ENCODE assay signal across 14 cellular contexts in the genomic region with DNA sequence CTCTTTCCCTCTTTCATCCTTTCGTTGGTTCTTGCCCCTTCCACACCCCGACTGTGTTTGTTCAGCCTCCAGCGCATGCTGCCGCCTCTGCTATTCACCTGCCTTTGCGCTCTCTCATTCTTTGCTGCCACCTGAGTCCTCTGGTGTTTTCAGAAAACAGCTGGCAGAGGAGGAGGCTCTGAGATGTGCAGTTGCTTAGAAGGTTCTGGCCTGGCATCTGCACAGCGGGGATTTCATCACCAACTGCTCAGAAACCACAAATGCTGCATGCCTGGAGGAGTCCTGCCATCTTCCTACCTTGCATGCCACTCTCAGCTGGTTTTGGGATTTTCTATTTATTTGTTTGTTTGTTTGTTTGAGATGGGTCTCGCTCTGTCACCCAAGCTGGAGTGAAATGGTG. TPM values are rescaled to one million over a fixed set of nuclear protein-coding genes. Genes with fewer than 3 reads are reported as not detected.
DNase-seq lines count a peak whose midpoint lies in the region; ATAC-seq, FAIRE-seq and TF ChIP-seq lines count a peak whose summit lies in the region.
"Had no signal": no experiment of that assay in that cellular context is flagged by ENCODE, and none has a peak within 500 bp of the region (broad histone marks: within the 10 kb centered on the region; RNA-seq: fewer than 3 reads in every experiment).

No MANE protein-coding gene starts in this region.

- no peak overlapping the region for H3K4me3 ChIP-seq in AG04450 (ENCODE audit: low read depth, low read length)
- H3K4me3 ChIP-seq in RWPE2 (ENCODE audit: severe bottlenecking), result no peak overlapping the region
- H3K4me3 ChIP-seq in endothelial cell of umbilical vein (replicated peaks in 1 of 3; ENCODE audit: insufficient read depth in 1 of 3, low read depth in 1 of 3, low read length in 3 of 3), result no peak overlapping the region
- H3K4me3 ChIP-seq: lower lobe of right lung, pancreas had no signal

- TF ChIP-seq CTCF in AG04450 (IDR thresholded peaks at IDR 0.05; ENCODE audit: low read depth, low read length), result no peak
- TF ChIP-seq CTCF in Calu3 (IDR thresholded peaks at IDR 0.05; ENCODE audit: unreplicated experiment), result no peak
- no peak for TF ChIP-seq CTCF in RWPE2 (IDR thresholded peaks at IDR 0.05; ENCODE audit: poor library complexity, severe bottlenecking)
- TF ChIP-seq CTCF in endothelial cell of umbilical vein (IDR thresholded peaks at IDR 0.05; ENCODE audit: extremely low read depth in 1 of 2, insufficient read depth in 1 of 2, low read depth in 1 of 2, low read length in 2 of 2), result no peak
- TF ChIP-seq CTCF in GM10266 (IDR thresholded peaks at IDR 0.05; ENCODE audit: control insufficient read depth, insufficient read depth, low read depth, missing control alignments), result no peak

- no peak overlapping the region for H3K9ac ChIP-seq in endothelial cell of umbilical vein (replicated peaks; ENCODE audit: extremely low read depth, insufficient read depth, low read length)

- H3K4me2 ChIP-seq in endothelial cell of umbilical vein (ENCODE audit: insufficient read depth, low read length), result peak overlapping the region; percentile 28

- H3K9me3 ChIP-seq in AG04450 (ENCODE audit: control insufficient read depth, insufficient read depth, low read length) (no peaks in the 10 kb centered on the region; the same call in 1 of the 2 replicates), RWPE2 (ENCODE audit: severe bottlenecking) (no peaks in the 10 kb centered on the region), endothelial cell of umbilical vein (replicated peaks; ENCODE audit: control insufficient read depth, insufficient read depth, low read length) (no peaks in the 10 kb centered on the region)
- H3K9me3 ChIP-seq: lower lobe of right lung, pancreas had no signal

- H3K27me3 Mint-ChIP-seq in Calu3 (ENCODE audit: unreplicated experiment), result no peaks in the 10 kb centered on the region

- DNase-seq in AG04450 (ENCODE audit: low read depth, low spot score) (no peak), Calu3 (no peak), RWPE2 (ENCODE audit: low spot score) (no peak), endothelial cell of umbilical vein (ENCODE audit: low read depth, low spot score) (no peak), hippocampal formation (lab: John Stamatoyannopoulos, UW) (no peak), T1000 (lab: John Stamatoyannopoulos, UW) (no peak), GM10266 (ENCODE audit: extremely low spot score) (no peak), HTR-8/SVneo (ENCODE audit: insufficient read length, low spot score) (no peak)
- DNase-seq: COR-L47; glutamatergic neuron; lower lobe of right lung; NCI-H1930; pancreas; stimulated activated naive CD4-positive, alpha-beta T cell had no signal

- dilution Hi-C loops in endothelial cell of umbilical vein (cut with MboI; ENCODE audit: extremely low pct_ligation_motif_present, low sequenced_read_pairs), result no loop called here

- peaks cover 15% of the 10 kb centered on the region for H3K4me1 Mint-ChIP-seq in Calu3 (ENCODE audit: low read depth, unreplicated experiment)

- no peak overlapping the region for H3K4me3 Mint-ChIP-seq in Calu3 (ENCODE audit: low read depth, unreplicated experiment)

- no peak for TF ChIP-seq POLR2A in endothelial cell of umbilical vein (IDR thresholded peaks at IDR 0.05; ENCODE audit: low read depth, low read length)

- CTCF ChIA-PET in AG04450 (lab: Charles Lee) (no interaction called here), Calu3 (lab: Charles Lee) (interaction anchor here (1.3 kb wide), 1 partner anchor 36 kb away, joined by 3 read pairs; no protein-coding TSS in a partner anchor), endothelial cell of umbilical vein (lab: Charles Lee) (interaction anchor here (0.8 to 2.0 kb wide), 5 partner anchors 23 to 549 kb away, joined by 3 to 8 read pairs (median 6); no protein-coding TSS in a partner anchor)

- peak overlapping the region; percentile 25 for H3K27ac ChIP-seq in AG04450 (ENCODE audit: low read depth, low read length)
- peak overlapping the region; percentile 71 for H3K27ac ChIP-seq in RWPE2 (ENCODE audit: poor library complexity, severe bottlenecking)
- H3K27ac ChIP-seq in endothelial cell of umbilical vein (ENCODE audit: insufficient read depth, low read depth, low read length), result peak overlapping the region; percentile 74
- H3K27ac ChIP-seq: lower lobe of right lung, pancreas had no signal

- BruUV-seq in Calu3 (replicated peaks; lab: Mats Ljungman, UMichigan), result TSS peak; percentile 73
- no TSS peak for BruUV-seq in endothelial cell of umbilical vein (replicated peaks; lab: Mats Ljungman, UMichigan)

- H3K4me1 ChIP-seq in RWPE2 (ENCODE audit: insufficient read depth, poor library complexity, severe bottlenecking) (peaks cover 14% of the 10 kb centered on the region), endothelial cell of umbilical vein (ENCODE audit: control insufficient read depth, extremely low read depth, insufficient read depth, low read length) (peaks cover 15% of the 10 kb centered on the region)
- H3K4me1 ChIP-seq: lower lobe of right lung, pancreas had no signal

- no peak overlapping the region for H2AFZ ChIP-seq in endothelial cell of umbilical vein (ENCODE audit: low read depth, low read length)

- peaks cover 11% of the 10 kb centered on the region for H3K36me3 Mint-ChIP-seq in Calu3 (ENCODE audit: insufficient read depth, unreplicated experiment)

- FAIRE-seq in endothelial cell of umbilical vein (lab: Jason Lieb, UNC) (no peak), HTR-8/SVneo (lab: Jason Lieb, UNC) (no peak)
- FAIRE-seq: pancreas had no signal

- ATAC-seq in RWPE2 (ENCODE audit: low read depth), result no peak

- peak overlapping the region; percentile 96 for H3K27ac Mint-ChIP-seq in Calu3 (ENCODE audit: unreplicated experiment)

- no peaks in the 10 kb centered on the region for H3K9me3 Mint-ChIP-seq in Calu3 (ENCODE audit: low read depth, unreplicated experiment)

- H3K79me2 ChIP-seq in endothelial cell of umbilical vein (ENCODE audit: control insufficient read depth, insufficient read depth, low read length), result no peaks in the 10 kb centered on the region

- H4K20me1 ChIP-seq in endothelial cell of umbilical vein (replicated peaks; ENCODE audit: control insufficient read depth, extremely low read depth, insufficient read depth, low read length), result no peaks in the 10 kb centered on the region

- no peaks in the 10 kb centered on the region for H3K36me3 ChIP-seq in RWPE2 (ENCODE audit: low read depth)
- no peaks in the 10 kb centered on the region for H3K36me3 ChIP-seq in endothelial cell of umbilical vein (ENCODE audit: control insufficient read depth in 2 of 2, extremely low read depth in 1 of 2, insufficient read depth in 2 of 2, low read length in 2 of 2)
- H3K36me3 ChIP-seq: lower lobe of right lung, pancreas had no signal

- POLR2A ChIA-PET in AG04450 (lab: Yijun Ruan, JAX), result interaction anchor here (1.1 kb wide), 1 partner anchor 36 kb away, joined by 3 read pairs; no protein-coding TSS in a partner anchor
- POLR2A ChIA-PET in endothelial cell of umbilical vein (lab: Charles Lee), result no interaction called here

- H3K27me3 ChIP-seq in AG04450 (ENCODE audit: control insufficient read depth, insufficient read depth, low read length) (no peaks in the 10 kb centered on the region), RWPE2 (ENCODE audit: insufficient read depth, poor library complexity, severe bottlenecking) (no peaks in the 10 kb centered on the region), endothelial cell of umbilical vein (ENCODE audit: control insufficient read depth in 2 of 2, insufficient read depth in 2 of 2, low read length in 2 of 2) (no peaks in the 10 kb centered on the region)
- H3K27me3 ChIP-seq: pancreas had no signal

- intact Hi-C loops in Calu3 (cut with micrococcal nuclease; ENCODE audit: unreplicated experiment), result no loop called here
- intact Hi-C loops in endothelial cell of umbilical vein (cut with micrococcal nuclease), result loop anchor here (1.0 kb wide), 2 partner anchors 23 to 35 kb away; no protein-coding TSS in a partner anchor

- H3K9me1 ChIP-seq in endothelial cell of umbilical vein (replicated peaks; ENCODE audit: control insufficient read depth, extremely low read depth, insufficient read depth, low read length), result no peaks in the 10 kb centered on the region

TF ChIP-seq in endothelial cell of umbilical vein, 7 proteins besides CTCF, POLR2A, EP300 and RAD21:
- TF ChIP-seq JUN (IDR thresholded peaks at IDR 0.05; ENCODE audit: borderline replicate concordance, insufficient read depth, insufficient read length, low read depth) (no peak), EZH2 (IDR thresholded peaks at IDR 0.05; ENCODE audit: borderline replicate concordance, low read depth, low read length, severe bottlenecking) (no peak)
- TF ChIP-seq, protein P1, sequence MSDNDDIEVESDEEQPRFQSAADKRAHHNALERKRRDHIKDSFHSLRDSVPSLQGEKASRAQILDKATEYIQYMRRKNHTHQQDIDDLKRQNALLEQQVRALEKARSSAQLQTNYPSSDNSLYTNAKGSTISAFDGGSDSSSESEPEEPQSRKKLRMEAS (IDR thresholded peaks at IDR 0.05; ENCODE audit: insufficient read depth, insufficient read length), result no peak

RNA-seq across cellular contexts. Expression of gene CLDN20, which starts 39.2 kb away (rescaled TPM):
- not detected in 2 replicates for polyA plus RNA-seq in AG04450 (2011; rRNA removed)
- 0.51 TPM in 1 of 2 replicates, not detected in the other for polyA minus RNA-seq in AG04450 (2011; rRNA and poly(A)+ RNA removed)
- total RNA-seq in Calu3 (2022), result not detected in 2 replicates
- total RNA-seq in endothelial cell of umbilical vein, result not detected in 2 replicates
- not detected in 2 replicates for polyA plus RNA-seq in endothelial cell of umbilical vein
- not detected in 2 replicates for polyA plus RNA-seq in endothelial cell of umbilical vein (2011; cell fraction: cytosol; rRNA removed)
- 0.11 TPM in 1 of 2 replicates, not detected in the other for polyA plus RNA-seq in endothelial cell of umbilical vein (2011; cell fraction: nucleus; rRNA removed)
- 0.29 and 0.52 TPM in 2 replicates for polyA plus RNA-seq in endothelial cell of umbilical vein (2012)
- polyA minus RNA-seq in endothelial cell of umbilical vein, result not detected in 2 replicates
- not detected for polyA minus RNA-seq in endothelial cell of umbilical vein (2011; cell fraction: cytosol; rRNA and poly(A)+ RNA removed)
- polyA minus RNA-seq in endothelial cell of umbilical vein (2011; cell fraction: nucleus; rRNA and poly(A)+ RNA removed), result 0.63 and 1.6 TPM in 2 replicates
- total RNA-seq: lower lobe of right lung, pancreas had no signal
